21 cellular contexts compared by ENCODE assay signal in the genomic region with DNA sequence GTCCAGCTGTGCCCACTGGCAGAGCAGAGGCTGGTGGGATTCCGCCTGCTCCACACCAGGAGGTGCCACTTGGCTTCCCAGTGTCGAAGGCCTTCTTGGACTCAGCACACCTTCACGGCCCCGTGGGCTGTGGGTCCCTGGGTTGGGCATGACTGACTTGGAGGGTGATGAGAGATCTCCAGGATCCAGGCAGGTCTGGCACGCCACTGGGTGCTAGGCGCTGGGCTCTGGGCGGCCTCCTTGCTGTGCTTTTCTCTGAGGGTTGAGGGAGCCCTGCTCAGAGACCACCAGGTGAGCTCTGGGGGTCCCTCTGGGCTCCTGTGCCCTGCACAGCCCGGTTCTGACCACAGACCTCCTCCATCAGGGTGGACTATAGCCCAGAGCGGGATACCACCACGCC.
"Had no signal": no experiment of that assay in that cellular context is flagged by ENCODE, and none has a peak within 500 bp of the region (broad histone marks: within the 10 kb centered on the region; RNA-seq: fewer than 3 reads in every experiment).

No MANE protein-coding gene starts in this region.

- H3K27me3 ChIP-seq: adrenal gland, Peyer's patch had no signal

- DNase-seq: activated CD4-positive, alpha-beta T cell treated with anti-CD3 and anti-CD28 coated beads for 4 hours; activated CD8-positive, alpha-beta memory T cell treated with anti-CD3 and anti-CD28 coated beads, Interleukin-2, amount 50 U/mL, for 4 hours; activated CD8-positive, alpha-beta T cell treated with anti-CD3 and anti-CD28 coated beads for 36 hours; activated naive CD4-positive, alpha-beta T cell treated with anti-CD3 and anti-CD28 coated beads, Interleukin-2, amount 50 U/mL, for 16 hours; activated naive CD8-positive, alpha-beta T cell treated with anti-CD3 and anti-CD28 coated beads, Interleukin-2, amount 10 ng/mL, durations not matched to agents 7 days and 5 days; activated T-cell treated with anti-CD3 and anti-CD28 coated beads, Interleukin-2, amount 50 U/mL, for 72 hours; adrenal gland; anterior cingulate cortex; caudate nucleus; NCI-H1092; NCI-H1417; NCI-H2029; NCI-H2107; NCI-H2171 treated with DMSO at 0.1 percent for 48 hours; NCI-H345; NCI-H510A; NCI-H526 treated with DMSO at 0.1 percent for 48 hours; OCI-M1; Peyer's patch; SHP77 treated with DMSO at 0.1 percent for 48 hours had no signal

- H3K27ac ChIP-seq: Peyer's patch had no signal

- H3K36me3 ChIP-seq: adrenal gland, Peyer's patch had no signal

- ATAC-seq: activated CD4-positive, CD25-positive, alpha-beta regulatory T cell treated with anti-CD3 and anti-CD28 coated beads, Interleukin-2, amount 50 U/mL, for 24 hours; activated CD8-positive, alpha-beta T cell treated with anti-CD3 and anti-CD28 coated beads for 36 hours; activated T-cell treated with anti-CD3 and anti-CD28 coated beads, Interleukin-2, amount 50 U/mL, for 72 hours had no signal

- H3K9me3 ChIP-seq: adrenal gland, Peyer's patch had no signal

- H3K4me3 ChIP-seq: adrenal gland, Peyer's patch had no signal
